In the genomic region with DNA sequence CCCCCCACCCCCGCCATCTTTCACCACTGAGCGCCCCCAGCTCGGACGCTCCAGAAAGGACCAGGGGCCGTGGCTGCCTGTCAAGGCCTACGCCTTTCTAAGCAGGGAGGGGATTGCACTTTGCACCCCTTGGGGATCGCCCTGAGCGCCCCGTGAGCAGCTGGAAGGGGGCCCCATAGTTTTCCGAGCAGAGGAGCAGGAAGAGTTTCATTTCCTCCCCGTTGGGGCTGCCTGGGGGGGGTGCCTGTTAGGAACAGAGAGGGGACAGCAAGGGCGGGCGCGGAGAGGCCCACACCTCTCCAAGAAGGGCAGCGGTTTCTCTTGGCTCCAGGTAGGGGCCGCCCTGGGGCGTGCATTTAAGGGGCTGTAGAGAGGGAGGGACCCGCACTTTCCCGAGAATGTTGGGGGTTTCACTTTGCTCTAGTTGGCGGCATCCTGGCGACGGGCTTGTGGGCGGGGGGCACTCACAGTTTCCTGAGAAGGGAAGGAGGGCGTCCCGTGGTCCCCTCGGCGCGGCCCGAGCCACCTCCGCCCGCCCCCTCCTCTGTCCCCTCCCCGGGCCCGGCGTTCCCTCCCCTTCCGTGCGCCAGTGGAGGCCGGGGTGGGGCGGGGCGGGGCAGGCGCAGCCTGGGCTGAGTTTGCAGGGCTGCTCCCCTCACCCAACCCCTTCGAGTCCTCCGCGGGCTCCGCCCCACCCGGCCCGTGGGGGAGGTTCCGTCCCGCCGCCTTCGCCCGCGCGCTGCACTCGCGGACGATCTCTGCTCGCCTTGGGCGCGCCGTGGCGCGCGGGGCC, we compare ENCODE assay signal across 8 cellular contexts.
DNase-seq lines count a peak whose midpoint lies in the region; ATAC-seq and TF ChIP-seq lines count a peak whose summit lies in the region.

No MANE protein-coding gene starts in this region.

- TF ChIP-seq POLR2A in GM15510 (IDR thresholded peaks at IDR 0.05; ENCODE audit: borderline replicate concordance, extremely low read depth, insufficient read length) (peak; percentile 82), spleen (IDR thresholded peaks at IDR 0.05) (no peak)

- H3K4me3 ChIP-seq in iPS-18a (ENCODE audit: low read length) (peak overlapping the region; percentile 89), spleen (peak overlapping the region; percentile 70 to 96 (median 84))

- H3K9ac ChIP-seq in iPS-18a (ENCODE audit: low read length), result peak overlapping the region; percentile 62

- POLR2A ChIA-PET in RWPE1 (lab: Yijun Ruan, JAX; ENCODE audit: low non-redundant PET), result no interaction called here

- H3K27me3 ChIP-seq in iPS-18a (ENCODE audit: control insufficient read depth, insufficient read depth, low read length) (peaks cover 14% of the 10 kb centered on the region), spleen (replicated peaks in 1 of 7) (no peaks in the 10 kb centered on the region)

- H3K27ac ChIP-seq in RWPE1, result peak overlapping the region; percentile 82
- peak overlapping the region; percentile 37 for H3K27ac ChIP-seq in iPS-18a (ENCODE audit: low read length)
- peak overlapping the region; percentile 44 to 95 (median 88) for H3K27ac ChIP-seq in spleen

- no peaks in the 10 kb centered on the region for H3K9me3 ChIP-seq in iPS-18a (ENCODE audit: control insufficient read depth, low read depth, low read length)
- no peaks in the 10 kb centered on the region for H3K9me3 ChIP-seq in spleen

- 0 to 3% (median 1%) methylated on average over 9 to 62 of the region's 63 CpGs for WGBS in spleen, 5 donors

- H3K36me3 ChIP-seq in iPS-18a (ENCODE audit: control insufficient read depth, low read depth, low read length) (peaks cover 5% of the 10 kb centered on the region), spleen (peaks cover 0 to 43% (median 0%) of the 10 kb centered on the region in 6 donors)

- peak; percentile 90 for ATAC-seq in HG02840 (IDR thresholded peaks at IDR 0.05; ENCODE audit: low FRiP score, unreplicated experiment)

- DNase-seq in RWPE1 (ENCODE audit: low spot score) (peak; percentile 75), astrocyte of the hippocampus (ENCODE audit: low read depth, low spot score) (peak; percentile 92), spleen (peak; percentile 98), NCI-H1694 treated with DMSO at 0.1 percent for 48 hours (lab: John Stamatoyannopoulos, UW) (no peak), NCI-H1694 (lab: John Stamatoyannopoulos, UW) (no peak)

- CTCF ChIA-PET in RWPE1 (lab: Yijun Ruan, JAX), result no interaction called here

- intact Hi-C loops in spleen (cut with DNase I; ENCODE audit: low total_unique reads), result no loop called here

- TF ChIP-seq CTCF in RWPE1 (conservative IDR thresholded peaks at IDR 0.05; ENCODE audit: low read depth), result 0 out of 2 replicates have a peak, but pooled peaks have one; percentile 29
- TF ChIP-seq CTCF in spleen (IDR thresholded peaks at IDR 0.05 in 8 of 11, conservative IDR thresholded peaks at IDR 0.05 in 3 of 11), result peak in 1 of 11 experiments; percentile 19

- H3K4me1 ChIP-seq in iPS-18a (ENCODE audit: control insufficient read depth, low read depth, low read length) (peaks cover 4% of the 10 kb centered on the region), spleen (peaks cover 12 to 54% (median 29%) of the 10 kb centered on the region in 6 donors)

Comparison
In these comparisons a context has a peak if more than half of its experiments do, and no peak if none do; other contexts are left out.
1. DNase-seq: peak in RWPE1 (single experiment), astrocyte of the hippocampus (single experiment) and spleen (single experiment); none in NCI-H1694 treated with DMSO at 0.1 percent for 48 hours (single experiment) and NCI-H1694 (single experiment).
2. H3K27ac ChIP-seq: peak in every context shown above with its lines; median percentile 88 in spleen; 82 in RWPE1; 37 in iPS-18a.